ENCODE assay signal across 1 cellular context in genomic region chr16:1183235-1183907, GRCh38.
TF ChIP-seq lines count a peak whose summit lies in the region.

No MANE protein-coding gene starts in this region.

TF ChIP-seq in GM23338, 12 proteins besides CTCF, POLR2A, EP300 and RAD21 (continued from another document):
- no peak for TF ChIP-seq REST (IDR thresholded peaks at IDR 0.05; ENCODE audit: unreplicated experiment)
- no peak for TF ChIP-seq JUNB (IDR thresholded peaks at IDR 0.05; ENCODE audit: unreplicated experiment)
- TF ChIP-seq STAT1 (IDR thresholded peaks at IDR 0.05; ENCODE audit: unreplicated experiment): no peak
- no peak for TF ChIP-seq ZNF462 (CRISPR knock-in tag; IDR thresholded peaks at IDR 0.05)
